Comparison of ENCODE assay signal across 1 cellular context in genomic region chr16:11915644-11916523, GRCh38.
A peak's percentile ranks its signal among the peaks of the same experiment; 100 is the strongest.
TF ChIP-seq lines count a peak whose summit lies in the region.

TSS of gene GSPT1 (minus strand) at chr16:11915956. CDS start at chr16:11915720, 236 bp downstream.

TF ChIP-seq in A549, 52 proteins besides CTCF, POLR2A, EP300 and RAD21 (continued from another document):
- TF ChIP-seq ELK1 (IDR thresholded peaks at IDR 0.05; ENCODE audit: low read depth, low read length) (0 out of 2 replicates have a peak, but pooled peaks have one; percentile 43), CBX2 (IDR thresholded peaks at IDR 0.05; ENCODE audit: borderline replicate concordance, low read depth) (no peak), PHF8 (IDR thresholded peaks at IDR 0.05; ENCODE audit: borderline replicate concordance, low read depth) (peak; percentile 27), HDAC2 (IDR thresholded peaks at IDR 0.05) (no peak), HES2 (IDR thresholded peaks at IDR 0.05) (no peak), EHMT2 (IDR thresholded peaks at IDR 0.05; ENCODE audit: low read depth) (no peak), MAX (IDR thresholded peaks at IDR 0.05) (peak; percentile 89), RNF2 (IDR thresholded peaks at IDR 0.05; ENCODE audit: borderline replicate concordance, low read depth) (no peak), REST (IDR thresholded peaks at IDR 0.05) (no peak), GATA3 (IDR thresholded peaks at IDR 0.05; ENCODE audit: borderline replicate concordance) (0 out of 2 replicates have a peak, but pooled peaks have one; percentile 22), TP53 (CRISPR knock-in tag; IDR thresholded peaks at IDR 0.05) (0 out of 2 replicates have a peak, but pooled peaks have one; percentile 51), CEBPB (IDR thresholded peaks at IDR 0.05) (no peak)
